ENCODE assay signal across 27 cellular contexts in genomic region chr12:88921434-88921833, GRCh38.
A peak's percentile ranks its signal among the peaks of the same experiment; 100 is the strongest.
DNase-seq lines count a peak whose midpoint lies in the region; ATAC-seq and TF ChIP-seq lines count a peak whose summit lies in the region.
"Had no signal": no experiment of that assay in that cellular context is flagged by ENCODE, and none has a peak within 500 bp of the region (broad histone marks: within the 10 kb centered on the region; RNA-seq: fewer than 3 reads in every experiment).

No MANE protein-coding gene starts in this region.

- H4K20me1 ChIP-seq in IMR-90 (ENCODE audit: insufficient read depth, low read length) = no peaks in the 10 kb centered on the region

- no peak overlapping the region for H2BK120ac ChIP-seq in IMR-90 (ENCODE audit: low read depth, low read length)

- no peak for TF ChIP-seq RAD21 in IMR-90 (IDR thresholded peaks at IDR 0.05; ENCODE audit: low read length)

- H3K18ac ChIP-seq in IMR-90 (ENCODE audit: low read depth, low read length) = no peak overlapping the region

- no peak overlapping the region for H2AK9ac ChIP-seq in IMR-90 (replicated peaks; ENCODE audit: low read depth, low read length, poor library complexity)

- 0 out of 4 replicates have a peak, but pooled peaks cover 0 to 2% of the 10 kb centered on the region in 2 experiments for H3K79me1 ChIP-seq in IMR-90 (ENCODE audit: low read depth in 1 of 2, low read length in 2 of 2)

- no peak for DNase-seq in Calu3
- no peak for DNase-seq in IMR-90
- DNase-seq in globus pallidus (ENCODE audit: low spot score) = peak; percentile 42
- no peak for DNase-seq in neural crest cell (ENCODE audit: low read depth, low spot score)
- DNase-seq in NCI-H146 (lab: John Stamatoyannopoulos, UW) = no peak
- DNase-seq: CD4-positive, CD25-positive, alpha-beta regulatory T cell; DMS 273 treated with DMSO at 0.1 percent for 48 hours; DMS79 treated with DMSO at 0.1 percent for 48 hours; GOT3; Kasumi-1; MG63; NCI-H1048; NCI-H1417 treated with DMSO at 0.1 percent for 48 hours; NCI-H187 treated with DMSO at 0.1 percent for 48 hours; NCI-H2107; NCI-H226; NCI-H510A treated with DMSO at 0.1 percent for 48 hours; NCI-H774; NK-92 treated with Interleukin-12 subunit alpha and Interleukin-12 subunit beta, amount 100 ng/mL, for 24 hours; SHP77 treated with DMSO at 0.1 percent for 48 hours had no signal

- no peak overlapping the region for H3K9ac ChIP-seq in IMR-90 (ENCODE audit: low read depth, low read length)

- ATAC-seq in IMR-90 (ENCODE audit: low read depth) = no peak
- no peak for ATAC-seq in HG02642 (IDR thresholded peaks at IDR 0.05; ENCODE audit: poor library complexity, unreplicated experiment)
- ATAC-seq in HG02981 (IDR thresholded peaks at IDR 0.05; ENCODE audit: unreplicated experiment) = no peak
- no peak for ATAC-seq in GM18870 (IDR thresholded peaks at IDR 0.05; ENCODE audit: unreplicated experiment)
- ATAC-seq: A549, SK-N-SH treated with all-trans-retinoic acid at 6 μM for 48 hours had no signal

- H3K27me3 ChIP-seq in IMR-90 (ENCODE audit: control insufficient read depth, insufficient read depth, low read length) = no peaks in the 10 kb centered on the region
- H3K27me3 ChIP-seq: MG63 had no signal

- no peak overlapping the region for H3K4me3 ChIP-seq in IMR-90 (ENCODE audit: insufficient read depth, low read depth, low read length)
- H3K4me3 ChIP-seq: A549, GM12878, MG63 had no signal

- peak overlapping the region; percentile 33 for H3K27ac Mint-ChIP-seq in Calu3 (ENCODE audit: unreplicated experiment)
- peak overlapping the region; percentile 68 for H3K27ac Mint-ChIP-seq in neural crest cell (ENCODE audit: unreplicated experiment)
- H3K27ac Mint-ChIP-seq: CD4-positive, CD25-positive, alpha-beta regulatory T cell had no signal

- TF ChIP-seq CTCF in Calu3 (IDR thresholded peaks at IDR 0.05; ENCODE audit: unreplicated experiment) (no peak), IMR-90 (conservative IDR thresholded peaks at IDR 0.05; ENCODE audit: low read depth, low read length) (no peak), neural crest cell (conservative IDR thresholded peaks at IDR 0.05) (no peak)

- H3K4me2 ChIP-seq in IMR-90 (ENCODE audit: low read depth, low read length) = no peak overlapping the region
- H3K4me2 ChIP-seq: A549 had no signal

- BruUV-seq in Calu3 (replicated peaks; lab: Mats Ljungman, UMichigan) (no TSS peak), IMR-90 (replicated peaks; lab: Mats Ljungman, UMichigan) (no TSS peak)

- in situ Hi-C loops in IMR-90 (cut with MboI; ENCODE audit: low sequenced_read_pairs) = no loop called here

- H3K9me3 Mint-ChIP-seq in Calu3 (ENCODE audit: low read depth, unreplicated experiment) (peaks cover 3% of the 10 kb centered on the region), neural crest cell (peaks cover 2% of the 10 kb centered on the region)

- no peaks in the 10 kb centered on the region for H3K9me3 ChIP-seq in IMR-90 (ENCODE audit: control insufficient read depth, insufficient read depth, low read length)
- H3K9me3 ChIP-seq: A549, MG63 had no signal

- peaks cover 4% of the 10 kb centered on the region for H3K4me1 ChIP-seq in IMR-90 (ENCODE audit: control insufficient read depth, insufficient read depth, low read length)

- no peak overlapping the region for H2AFZ ChIP-seq in IMR-90 (replicated peaks; ENCODE audit: low read length, poor library complexity)

- H3K27ac ChIP-seq in IMR-90 (ENCODE audit: insufficient read depth, low read length) = no peak overlapping the region
- H3K27ac ChIP-seq: A549, RWPE1 had no signal

- no peak overlapping the region for H2AK5ac ChIP-seq in IMR-90 (ENCODE audit: low read depth, low read length)

- no peak overlapping the region for H4K5ac ChIP-seq in IMR-90 (ENCODE audit: low read depth, low read length)

- no peaks in the 10 kb centered on the region for H3K36me3 ChIP-seq in IMR-90 (ENCODE audit: control insufficient read depth, insufficient read depth, low read length)
- H3K36me3 ChIP-seq: MG63 had no signal

- H3K4me1 Mint-ChIP-seq in Calu3 (ENCODE audit: low read depth, unreplicated experiment) = peaks cover 46% of the 10 kb centered on the region
- peaks cover 17% of the 10 kb centered on the region for H3K4me1 Mint-ChIP-seq in neural crest cell
- H3K4me1 Mint-ChIP-seq: CD4-positive, CD25-positive, alpha-beta regulatory T cell had no signal

- H3K9me1 ChIP-seq in IMR-90 (ENCODE audit: insufficient read depth, low read length) = peaks cover 2% of the 10 kb centered on the region

- H2BK15ac ChIP-seq in IMR-90 (ENCODE audit: low read depth, low read length) = peak overlapping the region; percentile 51; the same call in 1 of the 3 replicates

- peaks cover 5% of the 10 kb centered on the region for H3K36me3 Mint-ChIP-seq in Calu3 (ENCODE audit: insufficient read depth, unreplicated experiment)
- H3K36me3 Mint-ChIP-seq in neural crest cell (ENCODE audit: low read depth) = no peaks in the 10 kb centered on the region
- H3K36me3 Mint-ChIP-seq: CD4-positive, CD25-positive, alpha-beta regulatory T cell had no signal

- no peak for TF ChIP-seq POLR2A in IMR-90 (IDR thresholded peaks at IDR 0.05; ENCODE audit: low read depth, low read length)

- no peak overlapping the region for H3K14ac ChIP-seq in IMR-90 (replicated peaks; ENCODE audit: low read depth, low read length)

- dilution Hi-C loops in IMR-90 (cut with HindIII; ENCODE audit: low sequenced_read_pairs, unreplicated experiment) = no loop called here

- no peaks in the 10 kb centered on the region for H3K27me3 Mint-ChIP-seq in Calu3 (ENCODE audit: unreplicated experiment)
- H3K27me3 Mint-ChIP-seq in neural crest cell (ENCODE audit: low read depth) = no peaks in the 10 kb centered on the region
- H3K27me3 Mint-ChIP-seq: CD4-positive, CD25-positive, alpha-beta regulatory T cell had no signal

- H3K4me3 Mint-ChIP-seq in Calu3 (ENCODE audit: low read depth, unreplicated experiment) = no peak overlapping the region
- H3K4me3 Mint-ChIP-seq in neural crest cell = no peak overlapping the region
- H3K4me3 Mint-ChIP-seq: CD4-positive, CD25-positive, alpha-beta regulatory T cell had no signal

- CTCF ChIA-PET in Calu3 (lab: Charles Lee) (interaction anchor here (1.2 kb wide), 1 partner anchor 263 kb away, joined by 8 read pairs; no protein-coding TSS in a partner anchor), IMR-90 (lab: Yijun Ruan, JAX) (no interaction called here)

- H4K91ac ChIP-seq in IMR-90 (ENCODE audit: insufficient read depth, low read depth, low read length) = no peak overlapping the region

- H3K4ac ChIP-seq in IMR-90 (ENCODE audit: low read depth, low read length) = no peak overlapping the region

- POLR2A ChIA-PET in IMR-90 (lab: Charles Lee; ENCODE audit: unreplicated experiment) = no interaction called here

- no peak overlapping the region for H3K23ac ChIP-seq in IMR-90 (ENCODE audit: low read depth, low read length)

- intact Hi-C loops in Calu3 (cut with micrococcal nuclease; ENCODE audit: unreplicated experiment) = loop anchor here (1.0 kb wide), 1 partner anchor 67 kb away; no protein-coding TSS in a partner anchor
- intact Hi-C loops in IMR-90 (cut with micrococcal nuclease) = no loop called here

- H2BK5ac ChIP-seq in IMR-90 (ENCODE audit: low read depth, low read length, poor library complexity, severe bottlenecking) = no peak overlapping the region

- H2BK20ac ChIP-seq in IMR-90 (ENCODE audit: low read depth, low read length) = no peak overlapping the region

- no CpG with 5 or more reads among the region's 1 CpG for WGBS in IMR-90 (ENCODE audit: extremely low coverage in 2 of 2, insufficient read length in 1 of 2), 2 experiments

- no peak overlapping the region for H4K8ac ChIP-seq in IMR-90 (ENCODE audit: low read depth in 2 of 2, low read length in 2 of 2)

- H3K56ac ChIP-seq in IMR-90 (ENCODE audit: extremely low read depth, insufficient read depth, low read length) = no peak overlapping the region

TF ChIP-seq in IMR-90, 13 proteins besides CTCF, POLR2A, EP300 and RAD21:
- TF ChIP-seq BHLHE40 (IDR thresholded peaks at IDR 0.05; ENCODE audit: low read depth, low read length) (no peak), MAFK (IDR thresholded peaks at IDR 0.05; ENCODE audit: low read depth, low read length) (no peak)
